Comparison of ENCODE assay signal across 1 cellular context in the genomic region with DNA sequence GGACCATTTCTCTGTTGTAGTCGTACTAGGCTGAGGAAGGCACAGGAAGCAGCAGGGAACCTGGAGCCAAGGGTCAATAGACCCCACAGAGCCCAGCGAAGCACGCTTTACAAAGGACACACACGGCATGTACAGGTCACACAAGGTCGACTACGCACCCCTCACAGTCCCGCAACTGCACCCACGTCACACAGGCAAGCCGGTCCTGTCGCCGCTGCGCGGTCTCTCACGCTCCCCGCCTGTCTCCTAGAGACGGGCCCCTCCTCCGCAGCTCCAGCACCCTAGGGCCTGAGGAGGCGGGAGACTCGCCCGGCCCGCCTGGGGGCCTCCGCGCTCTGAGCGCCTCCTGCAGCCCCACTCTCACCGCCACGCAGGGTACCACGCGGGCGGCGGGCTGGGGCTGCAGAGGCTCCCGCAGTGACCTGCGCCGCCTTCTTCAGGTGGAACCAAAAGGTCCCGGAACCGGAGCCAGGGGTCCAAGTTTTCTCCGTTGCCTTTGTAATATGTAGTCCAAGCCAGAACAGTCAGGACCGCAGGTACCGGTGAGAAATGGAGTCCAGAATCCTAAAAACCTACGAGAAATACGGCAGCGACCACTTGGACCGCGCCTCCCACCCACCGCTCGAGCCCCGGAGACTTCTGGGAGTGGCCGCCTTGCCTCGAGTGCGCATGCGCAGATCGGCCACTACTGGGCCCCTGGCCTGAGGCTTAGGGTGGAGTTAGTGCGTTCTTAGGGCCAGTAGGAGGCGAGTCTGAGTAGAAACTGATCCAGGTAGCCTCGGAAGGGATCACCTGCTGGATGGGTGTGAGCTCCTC.
TF ChIP-seq lines count a peak whose summit lies in the region.

A gene (minus strand): TSS at position 651 of the 816 bp plus-strand sequence. CDS start 8,143 bp downstream, outside the sequence.

TF ChIP-seq in HepG2, 621 proteins besides CTCF, POLR2A, EP300 and RAD21 (continued from another document and continues in another):
- TF ChIP-seq, protein P1, sequence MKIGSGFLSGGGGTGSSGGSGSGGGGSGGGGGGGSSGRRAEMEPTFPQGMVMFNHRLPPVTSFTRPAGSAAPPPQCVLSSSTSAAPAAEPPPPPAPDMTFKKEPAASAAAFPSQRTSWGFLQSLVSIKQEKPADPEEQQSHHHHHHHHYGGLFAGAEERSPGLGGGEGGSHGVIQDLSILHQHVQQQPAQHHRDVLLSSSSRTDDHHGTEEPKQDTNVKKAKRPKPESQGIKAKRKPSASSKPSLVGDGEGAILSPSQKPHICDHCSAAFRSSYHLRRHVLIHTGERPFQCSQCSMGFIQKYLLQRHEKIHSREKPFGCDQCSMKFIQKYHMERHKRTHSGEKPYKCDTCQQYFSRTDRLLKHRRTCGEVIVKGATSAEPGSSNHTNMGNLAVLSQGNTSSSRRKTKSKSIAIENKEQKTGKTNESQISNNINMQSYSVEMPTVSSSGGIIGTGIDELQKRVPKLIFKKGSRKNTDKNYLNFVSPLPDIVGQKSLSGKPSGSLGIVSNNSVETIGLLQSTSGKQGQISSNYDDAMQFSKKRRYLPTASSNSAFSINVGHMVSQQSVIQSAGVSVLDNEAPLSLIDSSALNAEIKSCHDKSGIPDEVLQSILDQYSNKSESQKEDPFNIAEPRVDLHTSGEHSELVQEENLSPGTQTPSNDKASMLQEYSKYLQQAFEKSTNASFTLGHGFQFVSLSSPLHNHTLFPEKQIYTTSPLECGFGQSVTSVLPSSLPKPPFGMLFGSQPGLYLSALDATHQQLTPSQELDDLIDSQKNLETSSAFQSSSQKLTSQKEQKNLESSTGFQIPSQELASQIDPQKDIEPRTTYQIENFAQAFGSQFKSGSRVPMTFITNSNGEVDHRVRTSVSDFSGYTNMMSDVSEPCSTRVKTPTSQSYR (CRISPR knock-in tag; IDR thresholded peaks at IDR 0.05; ENCODE audit: borderline replicate concordance) = no peak
- TF ChIP-seq, protein P2, sequence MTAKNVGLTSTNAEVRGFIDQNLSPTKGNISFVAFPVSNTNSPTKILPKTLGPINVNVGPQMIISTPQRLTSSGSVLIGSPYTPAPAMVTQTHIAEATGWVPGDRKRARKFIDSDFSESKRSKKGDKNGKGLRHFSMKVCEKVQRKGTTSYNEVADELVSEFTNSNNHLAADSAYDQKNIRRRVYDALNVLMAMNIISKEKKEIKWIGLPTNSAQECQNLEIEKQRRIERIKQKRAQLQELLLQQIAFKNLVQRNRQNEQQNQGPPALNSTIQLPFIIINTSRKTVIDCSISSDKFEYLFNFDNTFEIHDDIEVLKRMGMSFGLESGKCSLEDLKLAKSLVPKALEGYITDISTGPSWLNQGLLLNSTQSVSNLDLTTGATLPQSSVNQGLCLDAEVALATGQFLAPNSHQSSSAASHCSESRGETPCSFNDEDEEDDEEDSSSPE (CRISPR knock-in tag; IDR thresholded peaks at IDR 0.05) = no peak
- TF ChIP-seq HNRNPL (IDR thresholded peaks at IDR 0.05; ENCODE audit: low read depth, low read length) (no peak), ZNF589 (CRISPR knock-in tag; conservative IDR thresholded peaks at IDR 0.05) (no peak), SMAD9 (CRISPR knock-in tag; IDR thresholded peaks at IDR 0.05) (no peak), TGIF2 (CRISPR knock-in tag; IDR thresholded peaks at IDR 0.05) (no peak), HOXA5 (CRISPR knock-in tag; IDR thresholded peaks at IDR 0.05) (no peak), HOXD1 (CRISPR knock-in tag; IDR thresholded peaks at IDR 0.05) (no peak), BRD4 (CRISPR knock-in tag; IDR thresholded peaks at IDR 0.05) (no peak), ZNF724P (CRISPR knock-in tag; IDR thresholded peaks at IDR 0.05; ENCODE audit: borderline replicate concordance) (no peak), ONECUT2 (CRISPR knock-in tag; IDR thresholded peaks at IDR 0.05) (no peak), CBFB (CRISPR knock-in tag; IDR thresholded peaks at IDR 0.05) (no peak), KLF6 (CRISPR knock-in tag; IDR thresholded peaks at IDR 0.05) (0 out of 2 replicates have a peak, but pooled peaks have one; percentile 34), GZF1 (CRISPR knock-in tag; IDR thresholded peaks at IDR 0.05) (peak; percentile 99), ZNF562 (CRISPR knock-in tag; IDR thresholded peaks at IDR 0.05; ENCODE audit: borderline replicate concordance) (no peak), TSC22D2 (CRISPR knock-in tag; IDR thresholded peaks at IDR 0.05; ENCODE audit: borderline replicate concordance) (no peak), MYNN (CRISPR knock-in tag; IDR thresholded peaks at IDR 0.05; ENCODE audit: low read depth) (no peak), CREM (IDR thresholded peaks at IDR 0.05) (0 out of 2 replicates have a peak, but pooled peaks have one; percentile 11), CREM (CRISPR knock-in tag; IDR thresholded peaks at IDR 0.05) (no peak), ZBTB42 (CRISPR knock-in tag; IDR thresholded peaks at IDR 0.05) (no peak), ZNF333 (CRISPR knock-in tag; IDR thresholded peaks at IDR 0.05; ENCODE audit: borderline replicate concordance) (no peak), EEA1 (CRISPR knock-in tag; IDR thresholded peaks at IDR 0.05; ENCODE audit: borderline replicate concordance) (0 out of 2 replicates have a peak, but pooled peaks have one; percentile 60)
- TF ChIP-seq, protein P3, sequence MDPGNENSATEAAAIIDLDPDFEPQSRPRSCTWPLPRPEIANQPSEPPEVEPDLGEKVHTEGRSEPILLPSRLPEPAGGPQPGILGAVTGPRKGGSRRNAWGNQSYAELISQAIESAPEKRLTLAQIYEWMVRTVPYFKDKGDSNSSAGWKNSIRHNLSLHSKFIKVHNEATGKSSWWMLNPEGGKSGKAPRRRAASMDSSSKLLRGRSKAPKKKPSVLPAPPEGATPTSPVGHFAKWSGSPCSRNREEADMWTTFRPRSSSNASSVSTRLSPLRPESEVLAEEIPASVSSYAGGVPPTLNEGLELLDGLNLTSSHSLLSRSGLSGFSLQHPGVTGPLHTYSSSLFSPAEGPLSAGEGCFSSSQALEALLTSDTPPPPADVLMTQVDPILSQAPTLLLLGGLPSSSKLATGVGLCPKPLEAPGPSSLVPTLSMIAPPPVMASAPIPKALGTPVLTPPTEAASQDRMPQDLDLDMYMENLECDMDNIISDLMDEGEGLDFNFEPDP (CRISPR knock-in tag; conservative IDR thresholded peaks at IDR 0.05) = no peak
- TF ChIP-seq, protein P4, sequence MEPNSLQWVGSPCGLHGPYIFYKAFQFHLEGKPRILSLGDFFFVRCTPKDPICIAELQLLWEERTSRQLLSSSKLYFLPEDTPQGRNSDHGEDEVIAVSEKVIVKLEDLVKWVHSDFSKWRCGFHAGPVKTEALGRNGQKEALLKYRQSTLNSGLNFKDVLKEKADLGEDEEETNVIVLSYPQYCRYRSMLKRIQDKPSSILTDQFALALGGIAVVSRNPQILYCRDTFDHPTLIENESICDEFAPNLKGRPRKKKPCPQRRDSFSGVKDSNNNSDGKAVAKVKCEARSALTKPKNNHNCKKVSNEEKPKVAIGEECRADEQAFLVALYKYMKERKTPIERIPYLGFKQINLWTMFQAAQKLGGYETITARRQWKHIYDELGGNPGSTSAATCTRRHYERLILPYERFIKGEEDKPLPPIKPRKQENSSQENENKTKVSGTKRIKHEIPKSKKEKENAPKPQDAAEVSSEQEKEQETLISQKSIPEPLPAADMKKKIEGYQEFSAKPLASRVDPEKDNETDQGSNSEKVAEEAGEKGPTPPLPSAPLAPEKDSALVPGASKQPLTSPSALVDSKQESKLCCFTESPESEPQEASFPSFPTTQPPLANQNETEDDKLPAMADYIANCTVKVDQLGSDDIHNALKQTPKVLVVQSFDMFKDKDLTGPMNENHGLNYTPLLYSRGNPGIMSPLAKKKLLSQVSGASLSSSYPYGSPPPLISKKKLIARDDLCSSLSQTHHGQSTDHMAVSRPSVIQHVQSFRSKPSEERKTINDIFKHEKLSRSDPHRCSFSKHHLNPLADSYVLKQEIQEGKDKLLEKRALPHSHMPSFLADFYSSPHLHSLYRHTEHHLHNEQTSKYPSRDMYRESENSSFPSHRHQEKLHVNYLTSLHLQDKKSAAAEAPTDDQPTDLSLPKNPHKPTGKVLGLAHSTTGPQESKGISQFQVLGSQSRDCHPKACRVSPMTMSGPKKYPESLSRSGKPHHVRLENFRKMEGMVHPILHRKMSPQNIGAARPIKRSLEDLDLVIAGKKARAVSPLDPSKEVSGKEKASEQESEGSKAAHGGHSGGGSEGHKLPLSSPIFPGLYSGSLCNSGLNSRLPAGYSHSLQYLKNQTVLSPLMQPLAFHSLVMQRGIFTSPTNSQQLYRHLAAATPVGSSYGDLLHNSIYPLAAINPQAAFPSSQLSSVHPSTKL (CRISPR knock-in tag; IDR thresholded peaks at IDR 0.05) = peak; percentile 11; the same call in 1 of the 2 replicates
- TF ChIP-seq, protein P5, sequence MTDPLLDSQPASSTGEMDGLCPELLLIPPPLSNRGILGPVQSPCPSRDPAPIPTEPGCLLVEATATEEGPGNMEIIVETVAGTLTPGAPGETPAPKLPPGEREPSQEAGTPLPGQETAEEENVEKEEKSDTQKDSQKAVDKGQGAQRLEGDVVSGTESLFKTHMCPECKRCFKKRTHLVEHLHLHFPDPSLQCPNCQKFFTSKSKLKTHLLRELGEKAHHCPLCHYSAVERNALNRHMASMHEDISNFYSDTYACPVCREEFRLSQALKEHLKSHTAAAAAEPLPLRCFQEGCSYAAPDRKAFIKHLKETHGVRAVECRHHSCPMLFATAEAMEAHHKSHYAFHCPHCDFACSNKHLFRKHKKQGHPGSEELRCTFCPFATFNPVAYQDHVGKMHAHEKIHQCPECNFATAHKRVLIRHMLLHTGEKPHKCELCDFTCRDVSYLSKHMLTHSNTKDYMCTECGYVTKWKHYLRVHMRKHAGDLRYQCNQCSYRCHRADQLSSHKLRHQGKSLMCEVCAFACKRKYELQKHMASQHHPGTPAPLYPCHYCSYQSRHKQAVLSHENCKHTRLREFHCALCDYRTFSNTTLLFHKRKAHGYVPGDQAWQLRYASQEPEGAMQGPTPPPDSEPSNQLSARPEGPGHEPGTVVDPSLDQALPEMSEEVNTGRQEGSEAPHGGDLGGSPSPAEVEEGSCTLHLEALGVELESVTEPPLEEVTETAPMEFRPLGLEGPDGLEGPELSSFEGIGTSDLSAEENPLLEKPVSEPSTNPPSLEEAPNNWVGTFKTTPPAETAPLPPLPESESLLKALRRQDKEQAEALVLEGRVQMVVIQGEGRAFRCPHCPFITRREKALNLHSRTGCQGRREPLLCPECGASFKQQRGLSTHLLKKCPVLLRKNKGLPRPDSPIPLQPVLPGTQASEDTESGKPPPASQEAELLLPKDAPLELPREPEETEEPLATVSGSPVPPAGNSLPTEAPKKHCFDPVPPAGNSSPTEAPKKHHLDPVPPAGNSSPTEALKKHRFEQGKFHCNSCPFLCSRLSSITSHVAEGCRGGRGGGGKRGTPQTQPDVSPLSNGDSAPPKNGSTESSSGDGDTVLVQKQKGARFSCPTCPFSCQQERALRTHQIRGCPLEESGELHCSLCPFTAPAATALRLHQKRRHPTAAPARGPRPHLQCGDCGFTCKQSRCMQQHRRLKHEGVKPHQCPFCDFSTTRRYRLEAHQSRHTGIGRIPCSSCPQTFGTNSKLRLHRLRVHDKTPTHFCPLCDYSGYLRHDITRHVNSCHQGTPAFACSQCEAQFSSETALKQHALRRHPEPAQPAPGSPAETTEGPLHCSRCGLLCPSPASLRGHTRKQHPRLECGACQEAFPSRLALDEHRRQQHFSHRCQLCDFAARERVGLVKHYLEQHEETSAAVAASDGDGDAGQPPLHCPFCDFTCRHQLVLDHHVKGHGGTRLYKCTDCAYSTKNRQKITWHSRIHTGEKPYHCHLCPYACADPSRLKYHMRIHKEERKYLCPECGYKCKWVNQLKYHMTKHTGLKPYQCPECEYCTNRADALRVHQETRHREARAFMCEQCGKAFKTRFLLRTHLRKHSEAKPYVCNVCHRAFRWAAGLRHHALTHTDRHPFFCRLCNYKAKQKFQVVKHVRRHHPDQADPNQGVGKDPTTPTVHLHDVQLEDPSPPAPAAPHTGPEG (CRISPR knock-in tag; IDR thresholded peaks at IDR 0.05) = 0 out of 2 replicates have a peak, but pooled peaks have one; percentile 47
- TF ChIP-seq, protein P6, sequence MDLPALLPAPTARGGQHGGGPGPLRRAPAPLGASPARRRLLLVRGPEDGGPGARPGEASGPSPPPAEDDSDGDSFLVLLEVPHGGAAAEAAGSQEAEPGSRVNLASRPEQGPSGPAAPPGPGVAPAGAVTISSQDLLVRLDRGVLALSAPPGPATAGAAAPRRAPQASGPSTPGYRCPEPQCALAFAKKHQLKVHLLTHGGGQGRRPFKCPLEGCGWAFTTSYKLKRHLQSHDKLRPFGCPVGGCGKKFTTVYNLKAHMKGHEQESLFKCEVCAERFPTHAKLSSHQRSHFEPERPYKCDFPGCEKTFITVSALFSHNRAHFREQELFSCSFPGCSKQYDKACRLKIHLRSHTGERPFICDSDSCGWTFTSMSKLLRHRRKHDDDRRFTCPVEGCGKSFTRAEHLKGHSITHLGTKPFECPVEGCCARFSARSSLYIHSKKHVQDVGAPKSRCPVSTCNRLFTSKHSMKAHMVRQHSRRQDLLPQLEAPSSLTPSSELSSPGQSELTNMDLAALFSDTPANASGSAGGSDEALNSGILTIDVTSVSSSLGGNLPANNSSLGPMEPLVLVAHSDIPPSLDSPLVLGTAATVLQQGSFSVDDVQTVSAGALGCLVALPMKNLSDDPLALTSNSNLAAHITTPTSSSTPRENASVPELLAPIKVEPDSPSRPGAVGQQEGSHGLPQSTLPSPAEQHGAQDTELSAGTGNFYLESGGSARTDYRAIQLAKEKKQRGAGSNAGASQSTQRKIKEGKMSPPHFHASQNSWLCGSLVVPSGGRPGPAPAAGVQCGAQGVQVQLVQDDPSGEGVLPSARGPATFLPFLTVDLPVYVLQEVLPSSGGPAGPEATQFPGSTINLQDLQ (CRISPR knock-in tag; IDR thresholded peaks at IDR 0.05) = peak; percentile 35; the same call in 1 of the 2 replicates
- TF ChIP-seq, protein P7, sequence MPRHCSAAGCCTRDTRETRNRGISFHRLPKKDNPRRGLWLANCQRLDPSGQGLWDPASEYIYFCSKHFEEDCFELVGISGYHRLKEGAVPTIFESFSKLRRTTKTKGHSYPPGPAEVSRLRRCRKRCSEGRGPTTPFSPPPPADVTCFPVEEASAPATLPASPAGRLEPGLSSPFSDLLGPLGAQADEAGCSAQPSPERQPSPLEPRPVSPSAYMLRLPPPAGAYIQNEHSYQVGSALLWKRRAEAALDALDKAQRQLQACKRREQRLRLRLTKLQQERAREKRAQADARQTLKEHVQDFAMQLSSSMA (CRISPR knock-in tag; IDR thresholded peaks at IDR 0.05) = no peak
- TF ChIP-seq, protein P8, sequence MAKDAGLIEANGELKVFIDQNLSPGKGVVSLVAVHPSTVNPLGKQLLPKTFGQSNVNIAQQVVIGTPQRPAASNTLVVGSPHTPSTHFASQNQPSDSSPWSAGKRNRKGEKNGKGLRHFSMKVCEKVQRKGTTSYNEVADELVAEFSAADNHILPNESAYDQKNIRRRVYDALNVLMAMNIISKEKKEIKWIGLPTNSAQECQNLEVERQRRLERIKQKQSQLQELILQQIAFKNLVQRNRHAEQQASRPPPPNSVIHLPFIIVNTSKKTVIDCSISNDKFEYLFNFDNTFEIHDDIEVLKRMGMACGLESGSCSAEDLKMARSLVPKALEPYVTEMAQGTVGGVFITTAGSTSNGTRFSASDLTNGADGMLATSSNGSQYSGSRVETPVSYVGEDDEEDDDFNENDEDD (CRISPR knock-in tag; IDR thresholded peaks at IDR 0.05; ENCODE audit: borderline replicate concordance) = no peak
- TF ChIP-seq, protein P9, sequence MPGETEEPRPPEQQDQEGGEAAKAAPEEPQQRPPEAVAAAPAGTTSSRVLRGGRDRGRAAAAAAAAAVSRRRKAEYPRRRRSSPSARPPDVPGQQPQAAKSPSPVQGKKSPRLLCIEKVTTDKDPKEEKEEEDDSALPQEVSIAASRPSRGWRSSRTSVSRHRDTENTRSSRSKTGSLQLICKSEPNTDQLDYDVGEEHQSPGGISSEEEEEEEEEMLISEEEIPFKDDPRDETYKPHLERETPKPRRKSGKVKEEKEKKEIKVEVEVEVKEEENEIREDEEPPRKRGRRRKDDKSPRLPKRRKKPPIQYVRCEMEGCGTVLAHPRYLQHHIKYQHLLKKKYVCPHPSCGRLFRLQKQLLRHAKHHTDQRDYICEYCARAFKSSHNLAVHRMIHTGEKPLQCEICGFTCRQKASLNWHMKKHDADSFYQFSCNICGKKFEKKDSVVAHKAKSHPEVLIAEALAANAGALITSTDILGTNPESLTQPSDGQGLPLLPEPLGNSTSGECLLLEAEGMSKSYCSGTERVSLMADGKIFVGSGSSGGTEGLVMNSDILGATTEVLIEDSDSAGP (CRISPR knock-in tag; IDR thresholded peaks at IDR 0.05; ENCODE audit: borderline replicate concordance) = peak; percentile 80; the same call in 1 of the 2 replicates
